In genomic region chr11:77448269-77448668, GRCh38 we compare ENCODE assay signal across 1 cellular context.
TF ChIP-seq lines count a peak whose summit lies in the region.

No MANE protein-coding gene starts in this region.

TF ChIP-seq in GM23338, 12 proteins besides CTCF, POLR2A, EP300 and RAD21 (continued from another document):
- TF ChIP-seq STAT1 (IDR thresholded peaks at IDR 0.05; ENCODE audit: unreplicated experiment) (no peak), NANOG (IDR thresholded peaks at IDR 0.05; ENCODE audit: borderline replicate concordance) (no peak), ZNF331 (CRISPR knock-in tag; IDR thresholded peaks at IDR 0.05; ENCODE audit: low read depth) (no peak), POLR2AphosphoS5 (IDR thresholded peaks at IDR 0.05; ENCODE audit: low read depth) (no peak), EZH2 (IDR thresholded peaks at IDR 0.05; ENCODE audit: low read depth, unreplicated experiment) (no peak), ZNF462 (CRISPR knock-in tag; IDR thresholded peaks at IDR 0.05) (no peak)
